20 cellular contexts compared by ENCODE assay signal in genomic region chr11:107655607-107656006, GRCh38. TPM values are rescaled to one million over a fixed set of nuclear protein-coding genes. Genes with fewer than 3 reads are reported as not detected.
"Had no signal": no experiment of that assay in that cellular context is flagged by ENCODE, and none has a peak within 500 bp of the region (broad histone marks: within the 10 kb centered on the region; RNA-seq: fewer than 3 reads in every experiment).

No MANE protein-coding gene starts in this region.

- DNase-seq: activated CD4-positive, alpha-beta memory T cell treated with anti-CD3 and anti-CD28 coated beads, Interleukin-2, amount 10 ng/mL, durations not matched to agents 7 days and 5 days; activated CD4-positive, alpha-beta T cell treated with anti-CD3 and anti-CD28 coated beads for 36 hours; activated naive CD4-positive, alpha-beta T cell treated with anti-CD3 and anti-CD28 coated beads, Interleukin-2, amount 10 ng/mL, durations not matched to agents 7 days and 5 days; activated T-cell treated with anti-CD3 and anti-CD28 coated beads, Interleukin-2, amount 50 U/mL, for 4 hours; hypothalamus; kidney; left lung; right cardiac atrium; stimulated activated naive CD8-positive, alpha-beta T cell treated with anti-CD3 and anti-CD28 coated beads, Interleukin-15, amount 100 ng/mL, for 72 hours; transverse colon had no signal

- H3K27me3 ChIP-seq: breast epithelium, left lung, suprapubic skin, transverse colon, vagina had no signal

- H3K36me3 ChIP-seq: breast epithelium, left lung, suprapubic skin, transverse colon, vagina had no signal

- H3K4me1 ChIP-seq: breast epithelium, left lung, suprapubic skin, transverse colon, vagina had no signal

- H3K4me3 ChIP-seq: breast epithelium, coronary artery, left lung, suprapubic skin, transverse colon, vagina had no signal

- H3K9me3 ChIP-seq: breast epithelium, left lung, suprapubic skin, transverse colon, vagina had no signal

- H3K27ac ChIP-seq: breast epithelium, coronary artery, left lung, suprapubic skin, transverse colon, vagina had no signal

RNA-seq across cellular contexts. Expression of gene SLN, which starts 56.2 kb away (rescaled TPM):
- total RNA-seq: activated CD4-positive, alpha-beta memory T cell treated with anti-CD3 and anti-CD28 coated beads, Interleukin-2, amount 10 ng/mL, durations not matched to agents 7 days and 5 days; activated CD4-positive, alpha-beta T cell treated with anti-CD3 and anti-CD28 coated beads for 36 hours; activated T-cell treated with anti-CD3 and anti-CD28 coated beads, Interleukin-2, amount 50 U/mL, for 4 hours; breast epithelium; kidney; mononuclear cell; omental fat pad; progenitor cell of endocrine pancreas; T-helper 1 cell treated with Interleukin-12 subunit alpha and Interleukin-12 subunit beta and Interleukin-4 antibody, amounts not matched to agents 30 ng/mL and 1 ng/mL, for 36 hours; vagina; WTC11 had no signal
- polyA plus RNA-seq: neural cell had no signal
